In genomic region chr3:127671523-127672428, GRCh38 we compare ENCODE assay signal across 9 cellular contexts. TPM values are rescaled to one million over a fixed set of nuclear protein-coding genes. Genes with fewer than 3 reads are reported as not detected.
DNase-seq lines count a peak whose midpoint lies in the region; ATAC-seq, FAIRE-seq and TF ChIP-seq lines count a peak whose summit lies in the region.
"Had no signal": no experiment of that assay in that cellular context is flagged by ENCODE, and none has a peak within 500 bp of the region (broad histone marks: within the 10 kb centered on the region; RNA-seq: fewer than 3 reads in every experiment).

No MANE protein-coding gene starts in this region.

- peaks cover 7% of the 10 kb centered on the region for H3K4me1 ChIP-seq in A673 (ENCODE audit: insufficient read depth, low read length, poor library complexity, severe bottlenecking)
- H3K4me1 ChIP-seq in H1 (replicated peaks in 1 of 4; ENCODE audit: control insufficient read depth in 3 of 4, insufficient read depth in 4 of 4, low read length in 3 of 4), result peaks cover 0 to 14% (median 10%) of the 10 kb centered on the region in 4 experiments; a peak in 6 of 7 replicates
- H3K4me1 ChIP-seq in mucosa of stomach (ENCODE audit: control insufficient read depth, insufficient read depth, low read length), result peaks cover 18% of the 10 kb centered on the region
- H3K4me1 ChIP-seq in upper lobe of left lung, result peaks cover 18 to 36% (median 21%) of the 10 kb centered on the region in 4 donors

- H3K56ac ChIP-seq in H1 (replicated peaks; ENCODE audit: insufficient read length, low read depth, low read length), result no peak overlapping the region

- H4K91ac ChIP-seq in H1 (replicated peaks; ENCODE audit: insufficient read length, low read length), result peak overlapping the region; percentile 65

- H4K20me1 ChIP-seq in H1 (replicated peaks in 1 of 2; ENCODE audit: control insufficient read depth in 1 of 2, insufficient read depth in 2 of 2, low read length in 2 of 2), result no peaks in the 10 kb centered on the region

- peak overlapping the region; percentile 95 for H3K18ac ChIP-seq in H1 (ENCODE audit: extremely low read depth, low read length)

- ATAC-seq in GM19025 (IDR thresholded peaks at IDR 0.05; ENCODE audit: low read depth, unreplicated experiment), result peak; percentile 14
- ATAC-seq in HG03342 (IDR thresholded peaks at IDR 0.05; ENCODE audit: unreplicated experiment), result peak; percentile 24
- ATAC-seq in activated CD4-positive, alpha-beta T cell treated with anti-CD3 and anti-CD28 coated beads for 36 hours, result peak; percentile 14
- ATAC-seq in upper lobe of left lung (ENCODE audit: low FRiP score in 2 of 2), result peak in 1 of 2 donors; percentile 49
- ATAC-seq in GM18861 (IDR thresholded peaks at IDR 0.05; ENCODE audit: unreplicated experiment), result no peak

- H3K79me1 ChIP-seq in H1 (ENCODE audit: low read depth, low read length), result no peaks in the 10 kb centered on the region

- no peaks in the 10 kb centered on the region for H3K9me3 Mint-ChIP-seq in activated CD4-positive, alpha-beta T cell treated with anti-CD3 and anti-CD28 coated beads for 36 hours (ENCODE audit: low read depth)

- no peak overlapping the region for H2BK120ac ChIP-seq in H1 (replicated peaks; ENCODE audit: low read depth, low read length)

- intact Hi-C loops in A673 (cut with micrococcal nuclease; ENCODE audit: unreplicated experiment), result no loop called here
- intact Hi-C loops in activated CD4-positive, alpha-beta T cell treated with anti-CD3 and anti-CD28 coated beads for 36 hours (cut with DNase I, micrococcal nuclease), result loop anchor here (1.0 to 5.0 kb wide), 14 partner anchors 26 to 1756 kb away; partner anchors contain the start of genes MCM2 (in 2 of the 2), SEC61A1 (in 2 of the 2), TPRA1 (in 2 of the 2) and ACAD9 (in 1 of the 2)

- peak overlapping the region; percentile 15; the same call in 1 of the 2 replicates for H2AFZ ChIP-seq in H1 (ENCODE audit: low read length)

- H3K36me3 ChIP-seq in A673 (ENCODE audit: insufficient read depth, low read length, poor library complexity, severe bottlenecking) (no peaks in the 10 kb centered on the region), H1 (ENCODE audit: control insufficient read depth in 2 of 4, insufficient read depth in 4 of 4, low read length in 3 of 4) (no peaks in the 10 kb centered on the region), mucosa of stomach (ENCODE audit: control insufficient read depth, insufficient read depth, low read length) (peaks cover 4% of the 10 kb centered on the region), upper lobe of left lung (peaks cover 0 to 10% (median 8%) of the 10 kb centered on the region in 4 donors)

- H2BK12ac ChIP-seq in H1 (ENCODE audit: low read depth, low read length), result no peak overlapping the region

- POLR2A ChIA-PET in A673 (lab: Charles Lee; ENCODE audit: low non-redundant PET) (interaction anchor here (0.6 kb wide), 1 partner anchor 1605 kb away, joined by 7 read pairs; no protein-coding TSS in a partner anchor), H1 (lab: Charles Lee; ENCODE audit: partially characterized antibody) (interaction anchor here (1.2 to 1.4 kb wide), 2 partner anchors 65 to 74 kb away, joined by 3 to 5 read pairs; no protein-coding TSS in a partner anchor)
- POLR2A ChIA-PET in activated CD4-positive, alpha-beta T cell treated with anti-CD3 and anti-CD28 coated beads for 36 hours (lab: Charles Lee), result interaction anchor here (0.6 to 1.1 kb wide), 2 partner anchors 9 to 435 kb away, joined by 3 read pairs; no protein-coding TSS in a partner anchor

- H3K27me3 ChIP-seq in A673 (replicated peaks; ENCODE audit: insufficient read depth, low read depth, low read length, poor library complexity) (no peaks in the 10 kb centered on the region), H1 (replicated peaks in 1 of 4; ENCODE audit: control insufficient read depth in 3 of 4, extremely low read depth in 1 of 4, insufficient read depth in 3 of 4, low read length in 3 of 4) (no peaks in the 10 kb centered on the region; a peak in 2 of 7 replicates), mucosa of stomach (ENCODE audit: control insufficient read depth, insufficient read depth, low read length) (no peaks in the 10 kb centered on the region), upper lobe of left lung (no peaks in the 10 kb centered on the region)

- TF ChIP-seq CTCF in A673 (conservative IDR thresholded peaks at IDR 0.05; ENCODE audit: low read depth, low read length) (no peak), H1 (IDR thresholded peaks at IDR 0.05; ENCODE audit: control extremely low read depth in 1 of 3, insufficient read depth in 1 of 3, low read depth in 1 of 3, low read length in 3 of 3) (no peak), upper lobe of left lung (IDR thresholded peaks at IDR 0.05) (no peak)

- TF ChIP-seq EP300 in H1 (IDR thresholded peaks at IDR 0.05; ENCODE audit: borderline replicate concordance in 1 of 2, low read depth in 2 of 2, low read length in 2 of 2) (no peak), upper lobe of left lung (IDR thresholded peaks at IDR 0.05) (no peak)

- no peaks in the 10 kb centered on the region for H3K79me2 ChIP-seq in H1 (ENCODE audit: control insufficient read depth in 1 of 2, insufficient read depth in 2 of 2, low read length in 2 of 2)

- H3K4me3 ChIP-seq in A673 (ENCODE audit: low read depth, low read length, poor library complexity, severe bottlenecking), result peak overlapping the region; percentile 80
- H3K4me3 ChIP-seq in H1 (ENCODE audit: extremely low read depth in 1 of 4, insufficient read depth in 2 of 4, low read depth in 3 of 4, low read length in 4 of 4), result peak overlapping the region; percentile 50 to 98 (median 71)
- H3K4me3 ChIP-seq in mucosa of stomach (ENCODE audit: low read length), result peak overlapping the region; percentile 80
- peak overlapping the region; percentile 84 to 99 (median 96) for H3K4me3 ChIP-seq in upper lobe of left lung

- DNase-seq in A673 (ENCODE audit: low spot score), result peak; percentile 28
- DNase-seq in activated CD4-positive, alpha-beta T cell treated with anti-CD3 and anti-CD28 coated beads for 36 hours, result peak; percentile 49
- DNase-seq in H1 (ENCODE audit: low read depth in 1 of 2, low spot score in 2 of 2), result peak in 1 of 2 experiments; percentile 59
- DNase-seq in upper lobe of left lung, result peak in 1 of 2 donors; percentile 22

- H4K8ac ChIP-seq in H1 (ENCODE audit: extremely low read depth, insufficient read depth, low read length), result peak overlapping the region; percentile 89; the same call in 1 of the 2 replicates

- no peak overlapping the region for H3K23ac ChIP-seq in H1 (ENCODE audit: insufficient read length)

- WGBS in H1 (ENCODE audit: extremely low coverage in 1 of 2, insufficient coverage in 1 of 2, insufficient read length in 1 of 2, insufficient replicate concordance in 2 of 2, low coverage in 1 of 2, low lambda C conversion rate in 2 of 2, missing lambda C conversion rate in 1 of 2), 2 experiments, result 73% methylated on average over 19 of the region's 44 CpGs; no CpG with 5 or more reads in 1 of the 2 experiments
- 20 to 30% methylated on average over 1 to 32 of the region's 44 CpGs for WGBS in upper lobe of left lung, 2 donors

- peaks cover 22% of the 10 kb centered on the region for H3K4me1 Mint-ChIP-seq in activated CD4-positive, alpha-beta T cell treated with anti-CD3 and anti-CD28 coated beads for 36 hours

- FAIRE-seq in H1 (lab: Jason Lieb, UNC), result no peak
- FAIRE-seq: islet of Langerhans had no signal

- H3K14ac ChIP-seq in H1 (ENCODE audit: insufficient read length), result no peak overlapping the region

- BruUV-seq in A673 (replicated peaks; lab: Mats Ljungman, UMichigan), result no TSS peak

- peak overlapping the region; percentile 88 for H3K4me3 Mint-ChIP-seq in activated CD4-positive, alpha-beta T cell treated with anti-CD3 and anti-CD28 coated beads for 36 hours

- H2BK5ac ChIP-seq in H1 (ENCODE audit: low read depth, low read length), result peak overlapping the region; percentile 60; the same call in 1 of the 2 replicates

- peaks cover 12% of the 10 kb centered on the region; the same call in 1 of the 2 replicates for H3K23me2 ChIP-seq in H1 (ENCODE audit: low read depth, low read length)

- peak overlapping the region in 2 of 4 experiments; percentile 54 to 70; a peak in 2 of 7 replicates for H3K9ac ChIP-seq in H1 (replicated peaks in 1 of 4; ENCODE audit: extremely low read depth in 1 of 4, low read depth in 3 of 4, low read length in 3 of 4)
- peak overlapping the region; percentile 94 for H3K9ac ChIP-seq in mucosa of stomach (ENCODE audit: low read length)

- H2AK5ac ChIP-seq in H1 (ENCODE audit: low read depth, low read length), result no peak overlapping the region

- H3K4me2 ChIP-seq in H1 (ENCODE audit: insufficient read depth in 1 of 2, low read depth in 2 of 2, low read length in 2 of 2), result peak overlapping the region; percentile 81 to 87

- H3K9me3 ChIP-seq in A673 (ENCODE audit: low read depth, low read length, poor library complexity, severe bottlenecking), result no peaks in the 10 kb centered on the region
- no peaks in the 10 kb centered on the region for H3K9me3 ChIP-seq in H1 (ENCODE audit: insufficient read depth in 2 of 2, low read depth in 1 of 2, low read length in 1 of 2)
- no peaks in the 10 kb centered on the region for H3K9me3 ChIP-seq in mucosa of stomach (ENCODE audit: control insufficient read depth, low read length)
- no peaks in the 10 kb centered on the region for H3K9me3 ChIP-seq in upper lobe of left lung

- H3K27ac Mint-ChIP-seq in activated CD4-positive, alpha-beta T cell treated with anti-CD3 and anti-CD28 coated beads for 36 hours, result peak overlapping the region; percentile 96

- H2BK15ac ChIP-seq in H1 (ENCODE audit: low read length), result no peak overlapping the region

- H3K27ac ChIP-seq in A673 (ENCODE audit: low read depth, low read length, poor library complexity, severe bottlenecking) (peak overlapping the region; percentile 84), H1 (ENCODE audit: low read depth, low read length) (peak overlapping the region; percentile 52; the same call in 1 of the 2 replicates), upper lobe of left lung (peak overlapping the region; percentile 92 to 99 (median 94))

- H4K5ac ChIP-seq in H1 (ENCODE audit: insufficient read length, low read depth, low read length), result peak overlapping the region; percentile 23

- CTCF ChIA-PET in A673 (lab: Charles Lee) (no interaction called here), H1 (lab: Charles Lee; ENCODE audit: partially characterized antibody) (interaction anchor here (0.7 to 3.5 kb wide), 11 partner anchors 8 to 160 kb away, joined by 3 to 17 read pairs (median 4); no protein-coding TSS in a partner anchor)
- CTCF ChIA-PET in activated CD4-positive, alpha-beta T cell treated with anti-CD3 and anti-CD28 coated beads for 36 hours (lab: Charles Lee), result interaction anchor here (0.7 kb wide), 1 partner anchor 405 kb away, joined by 5 read pairs; no protein-coding TSS in a partner anchor

- H3K36me3 Mint-ChIP-seq in activated CD4-positive, alpha-beta T cell treated with anti-CD3 and anti-CD28 coated beads for 36 hours (ENCODE audit: low read depth), result no peaks in the 10 kb centered on the region

- H3K27me3 Mint-ChIP-seq in activated CD4-positive, alpha-beta T cell treated with anti-CD3 and anti-CD28 coated beads for 36 hours, result no peaks in the 10 kb centered on the region

- TF ChIP-seq RAD21 in H1 (IDR thresholded peaks at IDR 0.05 in 1 of 2, conservative IDR thresholded peaks at IDR 0.05 in 1 of 2; ENCODE audit: low read depth in 2 of 2, low read length in 2 of 2), result no peak

- H2BK20ac ChIP-seq in H1 (ENCODE audit: low read length), result no peak overlapping the region

- H3K4ac ChIP-seq in H1 (replicated peaks; ENCODE audit: insufficient read length, low read depth, low read length), result no peak overlapping the region

- TF ChIP-seq POLR2A in H1 (IDR thresholded peaks at IDR 0.05; ENCODE audit: control extremely low read depth in 1 of 2, low read depth in 2 of 2, low read length in 2 of 2) (no peak), upper lobe of left lung (IDR thresholded peaks at IDR 0.05) (no peak)

RNA-seq across cellular contexts. Expression of gene ABTB1, which starts 1.0 kb away (rescaled TPM):
- total RNA-seq in A673 (2021), result 2.6 and 4.1 TPM in 2 replicates
- 1 to 10 TPM; 8.3 to 9.6 TPM for total RNA-seq in activated CD4-positive, alpha-beta T cell treated with anti-CD3 and anti-CD28 coated beads for 36 hours
- 7.0 and 9.4 TPM in 2 replicates for total RNA-seq in H1 (2021; fragmentation: NEBNext Ultra II Directional; extraction: Animal tissue kit (Norgen Biotek cat#: 25700))
- 7.1 and 12.8 TPM in 2 replicates for polyA plus RNA-seq in H1 (2011; rRNA removed)
- polyA plus RNA-seq in H1 (2011; cell fraction: cytosol; rRNA removed), result 11.4 TPM
- 56.1 TPM for polyA plus RNA-seq in H1 (2011; cell fraction: nucleus; rRNA removed)
- polyA plus RNA-seq in H1 (2012, experiment 1 of 2), result 4.9 to 6.9 TPM (median 6.6 TPM) in 4 replicates
- polyA plus RNA-seq in H1 (2012, experiment 2 of 2), result 4.4 TPM
- 3.8 TPM for polyA plus RNA-seq in H1 (2013, experiment 1 of 2)
- polyA plus RNA-seq in H1 (2013, experiment 2 of 2), result 4.3 TPM
- polyA minus RNA-seq in H1 (2011; rRNA and poly(A)+ RNA removed), result 6.0 and 7.2 TPM in 2 replicates
- polyA minus RNA-seq in H1 (2011; cell fraction: cytosol; rRNA and poly(A)+ RNA removed), result 5.5 TPM
- polyA minus RNA-seq in H1 (2011; cell fraction: nucleus; rRNA and poly(A)+ RNA removed), result 14.8 TPM
- total RNA-seq in upper lobe of left lung, result 100 to 1,000 TPM in 2 of 6 donors, 10 to 100 TPM in 4; 28.0 to 262 (median 65.8) TPM

RNA-seq across cellular contexts. Expression of gene PODXL2, which starts 42.8 kb away (rescaled TPM):
- 26.6 and 35.9 TPM in 2 replicates for total RNA-seq in A673 (2021)
- 1 to 10 TPM; 1.9 TPM for total RNA-seq in activated CD4-positive, alpha-beta T cell treated with anti-CD3 and anti-CD28 coated beads for 36 hours
- 31.4 and 31.6 TPM in 2 replicates for total RNA-seq in H1 (2021; fragmentation: NEBNext Ultra II Directional; extraction: Animal tissue kit (Norgen Biotek cat#: 25700))
- polyA plus RNA-seq in H1 (2011; rRNA removed), result 27.6 and 32.3 TPM in 2 replicates
- polyA plus RNA-seq in H1 (2011; cell fraction: cytosol; rRNA removed), result 31.9 TPM
- 34.9 TPM for polyA plus RNA-seq in H1 (2011; cell fraction: nucleus; rRNA removed)
- polyA plus RNA-seq in H1 (2012, experiment 1 of 2), result 18.1 to 34.6 TPM (median 28.5 TPM) in 4 replicates
- 24.7 TPM for polyA plus RNA-seq in H1 (2012, experiment 2 of 2)
- 45.7 TPM for polyA plus RNA-seq in H1 (2013, experiment 1 of 2)
- polyA plus RNA-seq in H1 (2013, experiment 2 of 2), result 44.4 TPM
- 12.9 and 17.4 TPM in 2 replicates for polyA minus RNA-seq in H1 (2011; rRNA and poly(A)+ RNA removed)
- 14.2 TPM for polyA minus RNA-seq in H1 (2011; cell fraction: cytosol; rRNA and poly(A)+ RNA removed)
- polyA minus RNA-seq in H1 (2011; cell fraction: nucleus; rRNA and poly(A)+ RNA removed), result 13.5 TPM
- 1 to 10 TPM; 1.0 to 5.1 (median 3.5) TPM for total RNA-seq in upper lobe of left lung
